ENCODE assay signal across 8 cellular contexts in the genomic region with DNA sequence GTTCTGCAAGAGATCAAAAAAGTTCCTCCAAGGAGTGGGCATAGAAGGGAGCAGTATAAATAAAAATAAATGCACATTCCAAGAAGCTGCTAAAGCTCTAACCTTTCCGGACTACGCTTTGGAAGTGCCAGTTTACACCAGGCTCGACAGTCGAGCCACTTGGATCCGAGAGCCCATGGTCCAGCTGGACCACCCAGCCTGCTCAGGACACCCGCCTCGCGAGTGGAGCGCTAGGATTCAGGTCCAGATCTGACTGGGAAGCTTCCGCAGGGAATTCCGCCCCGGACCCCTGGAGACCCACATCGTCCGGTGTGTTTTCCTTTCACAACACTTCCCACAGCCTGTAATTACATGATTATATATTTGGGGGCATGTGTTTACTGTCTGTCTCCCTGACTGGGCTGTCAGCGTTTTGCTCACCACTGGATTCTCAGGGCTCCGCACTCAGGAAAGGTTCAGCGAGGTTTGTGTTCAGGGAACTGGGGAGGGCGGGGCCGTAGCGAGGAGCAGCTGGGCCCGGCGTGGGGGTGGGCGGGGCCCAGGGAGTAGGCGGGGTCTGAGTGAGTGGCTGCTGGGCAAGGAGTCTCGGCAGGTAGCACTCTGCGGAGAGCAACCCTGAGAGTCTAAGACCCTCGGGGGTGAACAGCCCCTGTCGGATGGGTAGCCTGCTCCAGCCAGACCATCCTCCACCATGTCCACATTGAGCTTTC. TPM values are rescaled to one million over a fixed set of nuclear protein-coding genes. Genes with fewer than 3 reads are reported as not detected.
DNase-seq lines count a peak whose midpoint lies in the region; TF ChIP-seq lines count a peak whose summit lies in the region.

No MANE protein-coding gene starts in this region.

- DNase-seq in EH (ENCODE audit: low read depth) = peak; percentile 66
- peak; percentile 16 for DNase-seq in HFFc6
- DNase-seq in NCI-H226 = peak; percentile 33
- peak; percentile 62 for DNase-seq in activated T-cell treated with anti-CD3 and anti-CD28 coated beads for 1 hour (ENCODE audit: low read depth)
- no peak for DNase-seq in epithelial cell of proximal tubule (ENCODE audit: low read depth)
- DNase-seq in stimulated activated CD8-positive, alpha-beta memory T cell treated with anti-CD3 and anti-CD28 coated beads, Interleukin-7, amount 100 ng/mL, for 1 hour (ENCODE audit: low read depth in 2 of 2) = peak; percentile 38 to 48
- no peak for DNase-seq in SKM-1 treated with dmso at 0.1 percent for 144 hours (lab: John Stamatoyannopoulos, UW; ENCODE audit: unreplicated experiment)

- H3K4me3 Mint-ChIP-seq in HFFc6 = peak overlapping the region; percentile 84

- peaks cover 9% of the 10 kb centered on the region for H3K27me3 Mint-ChIP-seq in HFFc6 (ENCODE audit: insufficient read depth)

- H3K27me3 ChIP-seq in muscle layer of duodenum (ENCODE audit: low read depth, low read length) = peaks cover 6% of the 10 kb centered on the region

- no peaks in the 10 kb centered on the region for H3K36me3 Mint-ChIP-seq in HFFc6 (ENCODE audit: low read depth)

- no peaks in the 10 kb centered on the region for H3K9me3 ChIP-seq in muscle layer of duodenum (ENCODE audit: control insufficient read depth in 1 of 2, low read length in 2 of 2)

- H3K27ac Mint-ChIP-seq in HFFc6 = no peak overlapping the region

- peaks cover 10% of the 10 kb centered on the region for H3K4me1 Mint-ChIP-seq in HFFc6 (ENCODE audit: low read depth)

- no peaks in the 10 kb centered on the region for H3K36me3 ChIP-seq in muscle layer of duodenum (ENCODE audit: control insufficient read depth in 1 of 2, insufficient read depth in 2 of 2, low read length in 2 of 2)

- H3K27ac ChIP-seq in muscle layer of duodenum (ENCODE audit: low read length) = no peak overlapping the region

- no peaks in the 10 kb centered on the region for H3K9me3 Mint-ChIP-seq in HFFc6

- H3K4me1 ChIP-seq in muscle layer of duodenum (ENCODE audit: control insufficient read depth in 1 of 2, insufficient read depth in 2 of 2, low read length in 2 of 2) = peaks cover 0 to 8% of the 10 kb centered on the region in 2 donors

- TF ChIP-seq CTCF in HFFc6 (IDR thresholded peaks at IDR 0.05) (no peak), epithelial cell of proximal tubule (conservative IDR thresholded peaks at IDR 0.05; ENCODE audit: low read depth, low read length) (no peak)

- H3K4me3 ChIP-seq in epithelial cell of proximal tubule (ENCODE audit: low read depth, low read length) = peak overlapping the region; percentile 56
- H3K4me3 ChIP-seq in muscle layer of duodenum (ENCODE audit: low read depth in 1 of 2, low read length in 2 of 2) = peak overlapping the region; percentile 54 to 73

RNA-seq across cellular contexts. Expression of a gene that starts 52.3 kb away (rescaled TPM):
- 100 to 1,000 TPM; 157 to 188 (median 167) TPM for total RNA-seq in HFFc6 (2021; fragmentation: NEBNext Ultra II Directional; extraction: Animal tissue kit (Norgen Biotek cat#: 25700))
- total RNA-seq in epithelial cell of proximal tubule = 33.5 and 40.1 TPM in 2 replicates

Comparison
In these comparisons a context has a peak if more than half of its experiments do, and no peak if none do; other contexts are left out.
1. DNase-seq: peak in EH (single experiment), HFFc6 (single experiment), NCI-H226 (single experiment), activated T-cell treated with anti-CD3 and anti-CD28 coated beads for 1 hour (single experiment) and stimulated activated CD8-positive, alpha-beta memory T cell treated with anti-CD3 and anti-CD28 coated beads, Interleukin-7, amount 100 ng/mL, for 1 hour (2 of 2); none in epithelial cell of proximal tubule (single experiment) and SKM-1 treated with dmso at 0.1 percent for 144 hours (single experiment).